In the genomic region with DNA sequence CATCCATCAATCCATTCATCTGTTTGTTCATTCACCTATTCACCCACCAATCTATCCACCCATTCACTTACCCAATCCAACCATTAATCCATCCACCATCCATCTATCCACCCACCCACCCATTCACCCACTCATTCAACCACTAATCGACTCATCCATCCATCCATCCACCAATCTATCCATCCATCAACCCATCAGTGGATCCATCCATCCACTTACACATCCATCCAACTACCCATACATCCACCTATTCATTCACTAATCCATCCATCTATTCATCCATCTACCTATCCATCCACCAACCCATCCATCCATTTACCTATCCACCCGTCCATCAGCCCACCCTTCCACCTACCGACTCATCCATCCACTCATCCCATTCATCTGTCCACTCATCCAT, we compare ENCODE assay signal across 31 cellular contexts. TPM values are rescaled to one million over a fixed set of nuclear protein-coding genes. Genes with fewer than 3 reads are reported as not detected.
"Had no signal": no experiment of that assay in that cellular context is flagged by ENCODE, and none has a peak within 500 bp of the region (broad histone marks: within the 10 kb centered on the region; RNA-seq: fewer than 3 reads in every experiment).

No MANE protein-coding gene starts in this region.

- DNase-seq: activated B cell treated with CpG ODN at 0.5 μM for 24 hours; activated CD4-positive, alpha-beta memory T cell treated with anti-CD3 and anti-CD28 coated beads for 36 hours; activated CD4-positive, alpha-beta T cell treated with anti-CD3 and anti-CD28 coated beads for 48 hours; activated CD4-positive, alpha-beta T cell treated with anti-CD3 and anti-CD28 coated beads, Interleukin-2, amount 50 U/mL, for 1 hour; activated CD8-positive, alpha-beta memory T cell treated with anti-CD3 and anti-CD28 coated beads, Interleukin-2, amount 10 ng/mL, durations not matched to agents 7 days and 5 days; activated CD8-positive, alpha-beta memory T cell treated with anti-CD3 and anti-CD28 coated beads, Interleukin-2, amount 50 U/mL, for 4 hours; activated CD8-positive, alpha-beta T cell treated with anti-CD3 and anti-CD28 coated beads, Interleukin-2, amount 10 ng/mL, durations not matched to agents 7 days and 5 days; activated gamma-delta T cell; activated naive CD4-positive, alpha-beta T cell; activated naive CD4-positive, alpha-beta T cell treated with anti-CD3 and anti-CD28 coated beads, Interleukin-2, amount 10 ng/mL, durations not matched to agents 7 days and 5 days; activated T-cell treated with anti-CD3 and anti-CD28 coated beads, Interleukin-2, amount 50 U/mL, for 1 hour; amniotic stem cell; anterior cingulate cortex; central memory CD4-positive, alpha-beta T cell; cerebellar nuclear complex; colonic mucosa; effector CD8-positive, alpha-beta T cell; foreskin fibroblast; gastrocnemius medialis; glutamatergic neuron; heart left ventricle; T-helper 1 cell; T-helper 17 cell; T1000; WERI-Rb-1 had no signal

- H3K36me3 ChIP-seq: colonic mucosa, gastrocnemius medialis, heart left ventricle, WERI-Rb-1 had no signal

- H3K27me3 ChIP-seq: colonic mucosa, gastrocnemius medialis, heart left ventricle had no signal

- H3K4me3 ChIP-seq: colonic mucosa, gastrocnemius medialis, heart left ventricle had no signal

- ATAC-seq: activated CD4-positive, CD25-positive, alpha-beta regulatory T cell treated with anti-CD3 and anti-CD28 coated beads, Interleukin-2, amount 50 U/mL, for 24 hours; activated CD8-positive, alpha-beta memory T cell treated with anti-CD3 and anti-CD28 coated beads, Interleukin-2, amount 10 ng/mL, durations not matched to agents 7 days and 5 days; activated CD8-positive, alpha-beta T cell treated with anti-CD3 and anti-CD28 coated beads, Interleukin-2, amount 10 ng/mL, durations not matched to agents 7 days and 5 days; esophagus mucosa; gastrocnemius medialis; heart left ventricle; T-helper 17 cell had no signal

- H3K27ac ChIP-seq: colonic mucosa, gastrocnemius medialis, heart left ventricle, WERI-Rb-1 had no signal

- H3K4me1 ChIP-seq: gastrocnemius medialis, heart left ventricle had no signal

- H3K9me3 ChIP-seq: colonic mucosa, gastrocnemius medialis, heart left ventricle had no signal

- FAIRE-seq: astrocyte, endometrium, endothelial cell of umbilical vein had no signal

RNA-seq across cellular contexts. Expression of a gene that starts 11.3 kb away (rescaled TPM):
- total RNA-seq: endothelial cell of umbilical vein, epithelial cell of proximal tubule had no signal
